ENCODE assay signal across 24 cellular contexts in the genomic region with DNA sequence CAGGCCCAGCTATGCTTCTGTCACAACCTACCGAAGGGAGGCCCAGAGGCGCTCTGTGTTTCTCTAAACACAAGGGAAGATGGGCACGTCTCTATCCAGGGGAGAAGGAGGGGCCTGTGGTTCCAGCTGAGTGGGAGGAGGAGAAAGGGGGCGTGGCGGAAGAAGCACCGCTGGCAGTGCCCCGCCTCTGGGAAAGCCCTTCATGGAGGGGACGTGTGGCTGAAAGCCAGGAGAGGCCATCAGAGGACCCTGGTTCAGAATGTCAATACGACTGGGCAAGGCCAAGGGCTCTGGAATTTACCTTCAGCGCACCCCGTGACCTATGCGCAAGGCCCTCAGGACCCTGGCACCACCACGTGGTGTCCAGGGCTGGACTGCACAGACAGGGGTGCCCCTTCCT. TPM values are rescaled to one million over a fixed set of nuclear protein-coding genes. Genes with fewer than 3 reads are reported as not detected.
DNase-seq lines count a peak whose midpoint lies in the region; ATAC-seq lines count a peak whose summit lies in the region.
"Had no signal": no experiment of that assay in that cellular context is flagged by ENCODE, and none has a peak within 500 bp of the region (broad histone marks: within the 10 kb centered on the region; RNA-seq: fewer than 3 reads in every experiment).

No MANE protein-coding gene starts in this region.

- no peaks in the 10 kb centered on the region for H3K4me1 Mint-ChIP-seq in activated CD8-positive, alpha-beta memory T cell treated with anti-CD3 and anti-CD28 coated beads, Interleukin-2, amount 10 ng/mL, durations not matched to agents 7 days and 5 days
- H3K4me1 Mint-ChIP-seq: B cell, IgD-negative memory B cell, naive B cell had no signal

- peaks cover 23% of the 10 kb centered on the region for H3K36me3 Mint-ChIP-seq in activated CD8-positive, alpha-beta memory T cell treated with anti-CD3 and anti-CD28 coated beads, Interleukin-2, amount 10 ng/mL, durations not matched to agents 7 days and 5 days

- DNase-seq in cardiac septum (ENCODE audit: low spot score) (peak; percentile 39), Right ventricle myocardium superior (no peak), left ventricle myocardium superior (peak; percentile 22), mucosa of gallbladder (ENCODE audit: low spot score) (peak; percentile 36), NCI-H1694 (lab: John Stamatoyannopoulos, UW) (no peak), LoVo (ENCODE audit: low spot score) (no peak)
- no peak for DNase-seq in activated CD8-positive, alpha-beta memory T cell treated with anti-CD3 and anti-CD28 coated beads, Interleukin-2, amount 10 ng/mL, durations not matched to agents 7 days and 5 days
- DNase-seq: activated CD8-positive, alpha-beta T cell treated with anti-CD3 and anti-CD28 coated beads for 36 hours; COR-L47; glutamatergic neuron; MG63; naive B cell; NCI-H1436 treated with DMSO at 0.1 percent for 48 hours; NCI-H526; RPMI8226; stimulated activated CD4-positive, alpha-beta T cell treated with anti-CD3 and anti-CD28 coated beads, Interleukin-4, amount 100 ng/mL, for 4 hours; stomach had no signal

- no peaks in the 10 kb centered on the region for H3K9me3 Mint-ChIP-seq in activated CD8-positive, alpha-beta memory T cell treated with anti-CD3 and anti-CD28 coated beads, Interleukin-2, amount 10 ng/mL, durations not matched to agents 7 days and 5 days (ENCODE audit: low read depth)
- H3K9me3 Mint-ChIP-seq: activated CD8-positive, alpha-beta T cell treated with anti-CD3 and anti-CD28 coated beads for 36 hours; activated T-helper 1 cell treated with anti-CD3 and anti-CD28 coated beads, Interleukin-12 subunit alpha, Interleukin-12 subunit beta, Interleukin-2, Interleukin-4 antibody, amounts not matched to agents 30 ng/mL and 10 ng/mL and 1 ng/mL, durations not matched to agents 14 hours and 24 hours and 36 hours; IgD-negative memory B cell; naive B cell had no signal

- intact Hi-C loops in cardiac septum (cut with DNase I): no loop called here
- intact Hi-C loops in Right ventricle myocardium superior (cut with DNase I): no loop called here
- intact Hi-C loops in left ventricle myocardium superior (cut with micrococcal nuclease): no loop called here

- no peaks in the 10 kb centered on the region for H3K27me3 Mint-ChIP-seq in activated CD8-positive, alpha-beta memory T cell treated with anti-CD3 and anti-CD28 coated beads, Interleukin-2, amount 10 ng/mL, durations not matched to agents 7 days and 5 days
- H3K27me3 Mint-ChIP-seq: activated CD8-positive, alpha-beta T cell treated with anti-CD3 and anti-CD28 coated beads for 36 hours; activated naive CD8-positive, alpha-beta T cell; B cell; IgD-negative memory B cell; naive B cell had no signal

- ATAC-seq in Right ventricle myocardium superior (ENCODE audit: poor library complexity) (no peak), left ventricle myocardium superior (no peak), HG03457 (IDR thresholded peaks at IDR 0.05; ENCODE audit: unreplicated experiment) (no peak)
- ATAC-seq in activated CD8-positive, alpha-beta memory T cell treated with anti-CD3 and anti-CD28 coated beads, Interleukin-2, amount 10 ng/mL, durations not matched to agents 7 days and 5 days: no peak
- ATAC-seq: activated CD8-positive, alpha-beta T cell treated with anti-CD3 and anti-CD28 coated beads for 36 hours had no signal

- no peak overlapping the region for H3K4me3 Mint-ChIP-seq in activated CD8-positive, alpha-beta memory T cell treated with anti-CD3 and anti-CD28 coated beads, Interleukin-2, amount 10 ng/mL, durations not matched to agents 7 days and 5 days
- H3K4me3 Mint-ChIP-seq: activated CD8-positive, alpha-beta T cell treated with anti-CD3 and anti-CD28 coated beads for 36 hours; activated naive CD8-positive, alpha-beta T cell; activated T-helper 1 cell treated with anti-CD3 and anti-CD28 coated beads, Interleukin-12 subunit alpha, Interleukin-12 subunit beta, Interleukin-2, Interleukin-4 antibody, amounts not matched to agents 30 ng/mL and 10 ng/mL and 1 ng/mL, durations not matched to agents 14 hours and 24 hours and 36 hours; B cell; IgD-negative memory B cell; naive B cell had no signal

- CTCF ChIA-PET in activated CD8-positive, alpha-beta memory T cell treated with anti-CD3 and anti-CD28 coated beads, Interleukin-2, amount 10 ng/mL, durations not matched to agents 7 days and 5 days (lab: Charles Lee): interaction anchor here (1.5 kb wide), 1 partner anchor 12 kb away, joined by 4 read pairs; a partner anchor contains a TSS

- no peak overlapping the region for H3K27ac Mint-ChIP-seq in activated CD8-positive, alpha-beta memory T cell treated with anti-CD3 and anti-CD28 coated beads, Interleukin-2, amount 10 ng/mL, durations not matched to agents 7 days and 5 days
- H3K27ac Mint-ChIP-seq: activated CD8-positive, alpha-beta T cell treated with anti-CD3 and anti-CD28 coated beads for 36 hours; activated naive CD8-positive, alpha-beta T cell; activated T-helper 1 cell treated with anti-CD3 and anti-CD28 coated beads, Interleukin-12 subunit alpha, Interleukin-12 subunit beta, Interleukin-2, Interleukin-4 antibody, amounts not matched to agents 30 ng/mL and 10 ng/mL and 1 ng/mL, durations not matched to agents 14 hours and 24 hours and 36 hours; B cell had no signal

RNA-seq across cellular contexts. Expression of a gene that starts 12.3 kb away (rescaled TPM):
- total RNA-seq in cardiac septum (not detected), Right ventricle myocardium superior (0.78 TPM), left ventricle myocardium superior (2.0 TPM), mucosa of gallbladder (not detected)
- total RNA-seq in activated CD8-positive, alpha-beta memory T cell treated with anti-CD3 and anti-CD28 coated beads, Interleukin-2, amount 10 ng/mL, durations not matched to agents 7 days and 5 days: not detected
- total RNA-seq: activated CD8-positive, alpha-beta T cell treated with anti-CD3 and anti-CD28 coated beads for 36 hours; activated T-helper 1 cell treated with anti-CD3 and anti-CD28 coated beads, Interleukin-12 subunit alpha, Interleukin-12 subunit beta, Interleukin-2, Interleukin-4 antibody, amounts not matched to agents 30 ng/mL and 10 ng/mL and 1 ng/mL, durations not matched to agents 14 hours and 24 hours and 36 hours; B cell; lung microvascular endothelial cell; stomach; ureter had no signal

Comparison
In these comparisons a context has a peak if more than half of its experiments do, and no peak if none do; other contexts are left out.
1. DNase-seq: peak in cardiac septum (single experiment), left ventricle myocardium superior (single experiment) and mucosa of gallbladder (single experiment); none in Right ventricle myocardium superior (single experiment), NCI-H1694 (single experiment), activated CD8-positive, alpha-beta memory T cell treated with anti-CD3 and anti-CD28 coated beads, Interleukin-2, amount 10 ng/mL, durations not matched to agents 7 days and 5 days (single experiment) and LoVo (single experiment).